In genomic region chr5:122959740-122960450, GRCh38 we compare ENCODE assay signal across 25 cellular contexts.
"Had no signal": no experiment of that assay in that cellular context is flagged by ENCODE, and none has a peak within 500 bp of the region (broad histone marks: within the 10 kb centered on the region; RNA-seq: fewer than 3 reads in every experiment).

No MANE protein-coding gene starts in this region.

- ATAC-seq: activated T-cell treated with anti-CD3 and anti-CD28 coated beads, Interleukin-2, amount 50 U/mL, for 72 hours; naive thymus-derived CD4-positive, alpha-beta T cell; pancreas; right lobe of liver; stimulated activated naive CD8-positive, alpha-beta T cell treated with anti-CD3 and anti-CD28 coated beads, Interleukin-15, amount 100 ng/mL, for 72 hours had no signal

- H3K4me3 ChIP-seq: breast epithelium, coronary artery, esophagus squamous epithelium, left ventricle myocardium inferior, pancreas, right lobe of liver, suprapubic skin had no signal

- H3K27me3 ChIP-seq: breast epithelium, esophagus squamous epithelium, neutrophil, pancreas, right lobe of liver, suprapubic skin had no signal

- H3K9me3 ChIP-seq: neutrophil, right lobe of liver, suprapubic skin had no signal

- H3K4me1 ChIP-seq: breast epithelium, esophagus squamous epithelium, left ventricle myocardium inferior, right lobe of liver, suprapubic skin had no signal

- H3K27ac Mint-ChIP-seq: activated T-cell treated with anti-CD3 and anti-CD28 coated beads, Interleukin-2, amount 50 U/mL, for 72 hours; memory B cell; naive thymus-derived CD4-positive, alpha-beta T cell; stimulated activated naive CD8-positive, alpha-beta T cell treated with anti-CD3 and anti-CD28 coated beads, Interleukin-15, amount 100 ng/mL, for 72 hours had no signal

- H3K36me3 ChIP-seq: breast epithelium, neutrophil, pancreas, right lobe of liver had no signal

- H3K4me3 Mint-ChIP-seq: activated T-cell treated with anti-CD3 and anti-CD28 coated beads, Interleukin-2, amount 50 U/mL, for 72 hours; memory B cell; naive thymus-derived CD4-positive, alpha-beta T cell; stimulated activated naive CD8-positive, alpha-beta T cell treated with anti-CD3 and anti-CD28 coated beads, Interleukin-15, amount 100 ng/mL, for 72 hours had no signal

- H3K27me3 Mint-ChIP-seq: memory B cell; stimulated activated naive CD8-positive, alpha-beta T cell treated with anti-CD3 and anti-CD28 coated beads, Interleukin-15, amount 100 ng/mL, for 72 hours had no signal

- H3K27ac ChIP-seq: breast epithelium, coronary artery, esophagus squamous epithelium, left ventricle myocardium inferior, neutrophil, pancreas, right lobe of liver, suprapubic skin had no signal

- H3K9me3 Mint-ChIP-seq: stimulated activated naive CD8-positive, alpha-beta T cell treated with anti-CD3 and anti-CD28 coated beads, Interleukin-15, amount 100 ng/mL, for 72 hours had no signal

- H3K4me1 Mint-ChIP-seq: memory B cell; naive thymus-derived CD4-positive, alpha-beta T cell; stimulated activated naive CD8-positive, alpha-beta T cell treated with anti-CD3 and anti-CD28 coated beads, Interleukin-15, amount 100 ng/mL, for 72 hours had no signal

- DNase-seq: activated CD4-positive, alpha-beta T cell treated with anti-CD3 and anti-CD28 coated beads, Interleukin-2, amount 50 U/mL, for 1 hour; activated CD8-positive, alpha-beta memory T cell treated with anti-CD3 and anti-CD28 coated beads for 24 hours; activated CD8-positive, alpha-beta memory T cell treated with anti-CD3 and anti-CD28 coated beads, Interleukin-2, amount 50 U/mL, for 48 hours; activated effector memory CD4-positive, alpha-beta T cell treated with anti-CD3 and anti-CD28 coated beads, Interleukin-2, amount 50 U/mL, for 16 hours; activated naive CD4-positive, alpha-beta T cell treated with anti-CD3 and anti-CD28 coated beads, Interleukin-2, amount 50 U/mL, for 16 hours; activated T-cell treated with anti-CD3 and anti-CD28 coated beads, Interleukin-2, amount 50 U/mL, for 72 hours; esophagus squamous epithelium; foreskin fibroblast; hypothalamus; left ventricle myocardium inferior; naive thymus-derived CD4-positive, alpha-beta T cell; pancreas; right lobe of liver; small intestine; stimulated activated CD4-positive, alpha-beta T cell treated with anti-CD3 and anti-CD28 coated beads, Interleukin-15, amount 100 ng/mL, for 24 hours; stimulated activated CD4-positive, alpha-beta T cell treated with anti-CD3 and anti-CD28 coated beads, Interleukin-2, amount 100 ng/mL, for 48 hours; stimulated activated naive CD8-positive, alpha-beta T cell treated with anti-CD3 and anti-CD28 coated beads, Interleukin-15, amount 100 ng/mL, for 72 hours; T-helper 1 cell; T-helper 9 cell; trophoblast cell had no signal
